ENCODE assay signal across 1 cellular context in the genomic region with DNA sequence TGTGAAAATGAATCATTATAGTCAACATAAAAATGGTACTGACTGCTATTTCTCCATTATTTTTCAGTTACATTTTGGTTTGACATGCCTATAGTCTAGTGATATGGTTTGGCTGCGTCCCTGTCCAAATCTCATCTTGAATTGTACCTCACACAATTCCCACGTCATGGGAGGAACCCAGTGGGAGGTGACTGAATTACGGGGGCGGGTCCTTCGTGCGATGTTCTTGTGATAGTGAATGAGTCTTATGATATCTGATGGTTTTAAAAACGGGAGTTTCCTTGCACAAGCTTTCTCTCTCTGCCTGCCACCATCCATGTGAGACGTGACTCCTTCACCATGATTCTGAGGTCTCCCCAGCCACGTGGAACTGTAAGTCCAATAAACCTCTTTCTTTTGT.
A peak's percentile ranks its signal among the peaks of the same experiment; 100 is the strongest.
TF ChIP-seq lines count a peak whose summit lies in the region.

No MANE protein-coding gene starts in this region.

TF ChIP-seq in K562, 482 proteins besides CTCF, POLR2A, EP300 and RAD21 (continued from another document):
- 0 out of 2 replicates have a peak, but pooled peaks have one; percentile 50 for TF ChIP-seq ZNF766 (CRISPR knock-in tag; conservative IDR thresholded peaks at IDR 0.05)
- no peak for TF ChIP-seq SMAD4 (CRISPR knock-in tag; conservative IDR thresholded peaks at IDR 0.05)
- peak; percentile 35; the same call in 1 of the 2 replicates for TF ChIP-seq CREM (IDR thresholded peaks at IDR 0.05; ENCODE audit: low read depth)
